ENCODE assay signal across 17 cellular contexts in the genomic region with DNA sequence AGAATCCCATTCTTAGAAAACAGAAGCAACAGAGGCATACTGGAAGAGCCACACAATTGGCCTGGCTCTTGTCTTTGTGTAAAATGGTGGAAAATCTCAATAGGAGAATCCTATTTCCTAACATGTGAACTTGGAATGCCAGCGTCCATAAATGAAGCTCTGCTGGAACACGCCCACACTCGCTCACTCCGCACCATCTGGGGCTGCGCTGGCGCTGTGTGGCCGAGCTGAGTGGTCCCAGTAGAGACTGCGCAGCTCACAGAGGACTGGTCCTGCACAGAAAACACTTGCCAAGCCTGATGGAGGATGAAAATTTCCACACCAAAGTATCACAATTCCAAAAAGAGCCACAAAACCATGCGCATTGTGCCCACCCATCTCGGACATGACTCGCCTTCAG. TPM values are rescaled to one million over a fixed set of nuclear protein-coding genes. Genes with fewer than 3 reads are reported as not detected.
DNase-seq lines count a peak whose midpoint lies in the region; ATAC-seq, FAIRE-seq and TF ChIP-seq lines count a peak whose summit lies in the region.
"Had no signal": no experiment of that assay in that cellular context is flagged by ENCODE, and none has a peak within 500 bp of the region (broad histone marks: within the 10 kb centered on the region; RNA-seq: fewer than 3 reads in every experiment).

No MANE protein-coding gene starts in this region.

- H4K20me1 ChIP-seq in PC-9 (ENCODE audit: insufficient read depth), result no peaks in the 10 kb centered on the region

- no peak overlapping the region for H3K27ac ChIP-seq in PC-9

- peaks cover 21% of the 10 kb centered on the region for H3F3A ChIP-seq in PC-9 (ENCODE audit: insufficient read depth, low read depth)

- H3K27me3 Mint-ChIP-seq in WTC11 (ENCODE audit: low read depth), result no peaks in the 10 kb centered on the region

- no peak for ATAC-seq in WTC11
- no peak for ATAC-seq in HG03097 (IDR thresholded peaks at IDR 0.05; ENCODE audit: low FRiP score, unreplicated experiment)
- ATAC-seq: CD8-positive, alpha-beta T cell; K562 had no signal

- no peak for DNase-seq in HTR-8/SVneo (ENCODE audit: insufficient read length, low spot score)
- DNase-seq in WTC11 (ENCODE audit: low spot score), result no peak
- DNase-seq in middle frontal gyrus (ENCODE audit: extremely low spot score, low spot score), result peak; percentile 15
- DNase-seq in PC-9, result no peak
- no peak for DNase-seq in 8988T
- DNase-seq: ACHN; CD8-positive, alpha-beta T cell; DND-41; GDM1; NCI-H1105; NCI-H187; NCI-H748 treated with DMSO at 0.1 percent for 48 hours had no signal

- peak overlapping the region; percentile 82 for H3K9ac ChIP-seq in skeletal muscle satellite cell (ENCODE audit: low read depth, low read length)

- H3K36me3 Mint-ChIP-seq in WTC11, result peaks cover 43% of the 10 kb centered on the region
- H3K36me3 Mint-ChIP-seq: CD8-positive, alpha-beta T cell had no signal

- H3K4me3 ChIP-seq in skeletal muscle satellite cell (ENCODE audit: low read length), result no peak overlapping the region
- H3K4me3 ChIP-seq in PC-9, result no peak overlapping the region
- H3K4me3 ChIP-seq: K562 had no signal

- H3K36me3 ChIP-seq in skeletal muscle satellite cell (ENCODE audit: insufficient read depth, low read length) (peaks cover 62% of the 10 kb centered on the region), PC-9 (ENCODE audit: low read depth) (no peaks in the 10 kb centered on the region)

- H3K79me2 ChIP-seq in PC-9 (ENCODE audit: low read depth), result peaks cover 4% of the 10 kb centered on the region; the same call in 1 of the 2 replicates

- H3K9me2 ChIP-seq in PC-9 (ENCODE audit: insufficient read depth), result no peaks in the 10 kb centered on the region

- intact Hi-C loops in PC-9 (cut with micrococcal nuclease; ENCODE audit: unreplicated experiment), result loop anchor here (5.0 kb wide), 1 partner anchor 61 kb away; no protein-coding TSS in a partner anchor

- H3K9me3 ChIP-seq in skeletal muscle satellite cell (replicated peaks; ENCODE audit: low read length) (no peaks in the 10 kb centered on the region), PC-9 (ENCODE audit: insufficient read depth, low read depth) (no peaks in the 10 kb centered on the region)

- BruUV-seq in PC-9 (replicated peaks; lab: Mats Ljungman, UMichigan), result no TSS peak

- POLR2A ChIA-PET in WTC11 (lab: Charles Lee) (interaction anchor here (0.5 kb wide), 1 partner anchor 16 kb away, joined by 5 read pairs; no protein-coding TSS in a partner anchor), PC-9 (lab: Charles Lee; ENCODE audit: unreplicated experiment) (no interaction called here)

- no peaks in the 10 kb centered on the region for H3K9me3 Mint-ChIP-seq in WTC11
- H3K9me3 Mint-ChIP-seq: CD8-positive, alpha-beta T cell had no signal

- FAIRE-seq in HTR-8/SVneo (lab: Jason Lieb, UNC), result peak; percentile 23
- FAIRE-seq: GM12892, GM19239, K562 had no signal

- H3K27me3 ChIP-seq in skeletal muscle satellite cell (ENCODE audit: control insufficient read depth, insufficient read depth, low read length) (no peaks in the 10 kb centered on the region), PC-9 (ENCODE audit: insufficient read depth, low read depth) (peaks cover 19% of the 10 kb centered on the region; the same call in 1 of the 2 replicates)

- CTCF ChIA-PET in WTC11 (lab: Charles Lee), result no interaction called here
- CTCF ChIA-PET in PC-9 (lab: Charles Lee), result no interaction called here

- no peak overlapping the region for H3K4me2 ChIP-seq in skeletal muscle satellite cell (ENCODE audit: low read length)
- H3K4me2 ChIP-seq in PC-9, result no peak overlapping the region

- peaks cover 18% of the 10 kb centered on the region for H3K4me1 Mint-ChIP-seq in WTC11

- peak overlapping the region; percentile 87 for H3K27ac Mint-ChIP-seq in WTC11
- H3K27ac Mint-ChIP-seq: CD8-positive, alpha-beta T cell had no signal

- H3K4me1 ChIP-seq in skeletal muscle satellite cell (ENCODE audit: control insufficient read depth, insufficient read depth, low read length) (peaks cover 40% of the 10 kb centered on the region), PC-9 (replicated peaks; ENCODE audit: insufficient read depth) (peaks cover 50% of the 10 kb centered on the region)

- H3K4me3 Mint-ChIP-seq in WTC11, result no peak overlapping the region
- H3K4me3 Mint-ChIP-seq: CD8-positive, alpha-beta T cell had no signal

- no peak for TF ChIP-seq CTCF in WTC11 (IDR thresholded peaks at IDR 0.05)
- TF ChIP-seq CTCF in PC-9 (conservative IDR thresholded peaks at IDR 0.05), result no peak

- no peak overlapping the region for H2AFZ ChIP-seq in PC-9

TF ChIP-seq in WTC11, 78 proteins besides CTCF, POLR2A, EP300 and RAD21:
- TF ChIP-seq PREB (CRISPR knock-in tag; IDR thresholded peaks at IDR 0.05; ENCODE audit: borderline replicate concordance) (no peak), JUN (CRISPR knock-in tag; IDR thresholded peaks at IDR 0.05) (no peak), ZNF138 (CRISPR knock-in tag; conservative IDR thresholded peaks at IDR 0.05) (no peak), MXD4 (CRISPR knock-in tag; IDR thresholded peaks at IDR 0.05; ENCODE audit: borderline replicate concordance) (no peak), USF1 (CRISPR knock-in tag; IDR thresholded peaks at IDR 0.05) (no peak)

RNA-seq across cellular contexts. Expression of gene PXDN, which starts 56.2 kb away (rescaled TPM):
- total RNA-seq in WTC11 (2021), result 146 to 166 TPM (median 157 TPM) in 3 replicates
- total RNA-seq in skeletal muscle satellite cell (2012; rRNA removed), result 159 and 194 TPM in 2 replicates
- total RNA-seq in PC-9 (2021), result 91.1 and 92.2 TPM in 2 replicates
